In the genomic region with DNA sequence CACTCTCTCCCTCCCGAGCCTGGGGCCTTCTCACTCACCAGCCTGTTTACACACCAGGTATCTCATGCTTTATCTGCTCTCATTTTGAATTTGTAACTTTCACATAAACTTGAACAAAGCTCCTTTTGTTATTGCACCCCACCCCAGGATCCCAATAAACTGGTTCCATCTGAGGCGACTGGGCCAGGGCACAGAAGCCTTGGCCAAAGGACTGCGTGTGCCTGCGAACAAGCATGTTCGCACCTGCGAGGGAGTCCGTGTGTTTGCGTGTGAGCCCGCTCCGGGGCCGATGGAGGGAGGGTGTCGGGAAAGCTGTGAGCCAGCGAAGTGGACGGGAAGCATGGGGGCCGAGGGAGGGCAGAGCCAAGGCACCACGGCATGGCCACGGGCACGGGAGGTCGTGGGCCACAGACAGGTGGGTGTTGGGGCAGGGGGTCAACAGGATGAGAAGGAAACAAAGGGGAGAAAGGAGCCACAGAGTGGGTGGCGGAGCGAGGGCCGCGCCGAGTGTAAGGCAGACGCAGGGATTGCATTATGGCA, we compare ENCODE assay signal across 20 cellular contexts.
DNase-seq lines count a peak whose midpoint lies in the region; ATAC-seq, FAIRE-seq and TF ChIP-seq lines count a peak whose summit lies in the region.
"Had no signal": no experiment of that assay in that cellular context is flagged by ENCODE, and none has a peak within 500 bp of the region (broad histone marks: within the 10 kb centered on the region; RNA-seq: fewer than 3 reads in every experiment).

No MANE protein-coding gene starts in this region.

- no peaks in the 10 kb centered on the region for H3K9me3 ChIP-seq in CD4-positive, CD25-positive, alpha-beta regulatory T cell (ENCODE audit: control insufficient read depth in 2 of 2, low read length in 2 of 2)
- no peaks in the 10 kb centered on the region for H3K9me3 ChIP-seq in stomach
- H3K9me3 ChIP-seq in effector memory CD4-positive, alpha-beta T cell (ENCODE audit: control insufficient read depth, low read length) = no peaks in the 10 kb centered on the region
- H3K9me3 ChIP-seq: Peyer's patch, SK-N-SH had no signal

- TF ChIP-seq POLR2A in stomach (IDR thresholded peaks at IDR 0.05) = no peak

- FAIRE-seq in frontal cortex (lab: Jason Lieb, UNC) = no peak

- no peak overlapping the region for H3K27ac Mint-ChIP-seq in CD4-positive, CD25-positive, alpha-beta regulatory T cell
- no peak overlapping the region for H3K27ac Mint-ChIP-seq in IgD-negative memory B cell
- peak overlapping the region in 2 of 6 donors; percentile 3 to 28 for H3K27ac Mint-ChIP-seq in immature natural killer cell

- DNase-seq in CD4-positive, CD25-positive, alpha-beta regulatory T cell = no peak
- DNase-seq in immature natural killer cell (no peak), stomach (no peak), pons (ENCODE audit: low spot score) (no peak), frontal cortex (ENCODE audit: low spot score in 2 of 2) (no peak)
- DNase-seq in effector memory CD4-positive, alpha-beta T cell = no peak
- DNase-seq: ACHN; AML-193; CD4-positive, alpha-beta memory T cell; DMS79; KG1; NCI-H1048; NCI-H146; NCI-H2081; NCI-H510A; Peyer's patch; SHP77 had no signal

- peaks cover 13% of the 10 kb centered on the region for H3K4me1 ChIP-seq in CD4-positive, CD25-positive, alpha-beta regulatory T cell (ENCODE audit: control insufficient read depth, insufficient read depth, low read length, poor library complexity, severe bottlenecking)
- H3K4me1 ChIP-seq in stomach = peaks cover 22 to 62% (median 46%) of the 10 kb centered on the region in 4 donors
- peaks cover 8% of the 10 kb centered on the region for H3K4me1 ChIP-seq in effector memory CD4-positive, alpha-beta T cell (ENCODE audit: control insufficient read depth, insufficient read depth, low read length, poor library complexity, severe bottlenecking)

- no peaks in the 10 kb centered on the region for H3K36me3 ChIP-seq in CD4-positive, CD25-positive, alpha-beta regulatory T cell (ENCODE audit: control insufficient read depth, insufficient read depth, low read length)
- H3K36me3 ChIP-seq in stomach = peaks cover 0 to 12% (median 0%) of the 10 kb centered on the region in 4 donors
- H3K36me3 ChIP-seq in effector memory CD4-positive, alpha-beta T cell (ENCODE audit: control insufficient read depth, insufficient read depth, low read length) = no peaks in the 10 kb centered on the region

- H3K4me3 ChIP-seq in CD4-positive, CD25-positive, alpha-beta regulatory T cell (ENCODE audit: low read depth, low read length) = no peak overlapping the region
- no peak overlapping the region for H3K4me3 ChIP-seq in stomach
- no peak overlapping the region for H3K4me3 ChIP-seq in effector memory CD4-positive, alpha-beta T cell (ENCODE audit: insufficient read depth, low read depth, low read length, poor library complexity, severe bottlenecking)
- H3K4me3 ChIP-seq: Peyer's patch had no signal

- H3K9me3 Mint-ChIP-seq in CD4-positive, CD25-positive, alpha-beta regulatory T cell = no peaks in the 10 kb centered on the region
- no peaks in the 10 kb centered on the region for H3K9me3 Mint-ChIP-seq in IgD-negative memory B cell
- H3K9me3 Mint-ChIP-seq in immature natural killer cell = no peaks in the 10 kb centered on the region
- H3K9me3 Mint-ChIP-seq: CD4-positive, alpha-beta memory T cell had no signal

- intact Hi-C loops in stomach (cut with DNase I; ENCODE audit: low total_unique reads) = no loop called here

- H3K4me1 Mint-ChIP-seq in CD4-positive, CD25-positive, alpha-beta regulatory T cell = peaks cover under 1 to 24% (median 11%) of the 10 kb centered on the region in 4 donors
- H3K4me1 Mint-ChIP-seq in IgD-negative memory B cell (peaks cover 9 to 10% (median 10%) of the 10 kb centered on the region in 3 donors), immature natural killer cell (peaks cover 10 to 13% of the 10 kb centered on the region in 2 donors)

- no peak for TF ChIP-seq CTCF in stomach (IDR thresholded peaks at IDR 0.05)

- no peaks in the 10 kb centered on the region for H3K36me3 Mint-ChIP-seq in CD4-positive, CD25-positive, alpha-beta regulatory T cell
- peaks cover 2% of the 10 kb centered on the region for H3K36me3 Mint-ChIP-seq in IgD-negative memory B cell
- no peaks in the 10 kb centered on the region for H3K36me3 Mint-ChIP-seq in immature natural killer cell

- peaks cover 4% of the 10 kb centered on the region for H3K27me3 Mint-ChIP-seq in CD4-positive, CD25-positive, alpha-beta regulatory T cell
- H3K27me3 Mint-ChIP-seq in IgD-negative memory B cell (peaks cover 6% of the 10 kb centered on the region), immature natural killer cell (ENCODE audit: low read depth in 3 of 3) (peaks cover 2 to 15% (median 8%) of the 10 kb centered on the region in 3 donors)

- peak overlapping the region in 3 of 4 donors; percentile 42 to 79 (median 73) for H3K4me3 Mint-ChIP-seq in CD4-positive, CD25-positive, alpha-beta regulatory T cell
- peak overlapping the region in 3 of 4 donors; percentile 6 to 25 (median 22) for H3K4me3 Mint-ChIP-seq in IgD-negative memory B cell
- H3K4me3 Mint-ChIP-seq in immature natural killer cell = peak overlapping the region in 4 of 5 donors; percentile 5 to 68 (median 37)

- WGBS in stomach, 5 donors = 53 to 70% (median 66%) methylated on average over 25 of the region's 25 CpGs

- no peak for ATAC-seq in CD4-positive, CD25-positive, alpha-beta regulatory T cell (ENCODE audit: low read depth in 2 of 2)
- ATAC-seq: HCT116 had no signal

- TF ChIP-seq EP300 in stomach (IDR thresholded peaks at IDR 0.05) = no peak

- H3K27me3 ChIP-seq in CD4-positive, CD25-positive, alpha-beta regulatory T cell (ENCODE audit: control insufficient read depth, insufficient read depth, low read length) = no peaks in the 10 kb centered on the region
- H3K27me3 ChIP-seq in stomach = peaks cover 0 to 4% (median 0%) of the 10 kb centered on the region in 3 donors
- H3K27me3 ChIP-seq in effector memory CD4-positive, alpha-beta T cell (replicated peaks; ENCODE audit: control insufficient read depth, insufficient read depth, low read length, poor library complexity, severe bottlenecking) = no peaks in the 10 kb centered on the region
- H3K27me3 ChIP-seq: Peyer's patch had no signal

- H3K27ac ChIP-seq in CD4-positive, CD25-positive, alpha-beta regulatory T cell (ENCODE audit: insufficient read depth, low read length, poor library complexity, severe bottlenecking) = no peak overlapping the region
- peak overlapping the region; percentile 10 to 95 (median 42) for H3K27ac ChIP-seq in stomach
- no peak overlapping the region for H3K27ac ChIP-seq in effector memory CD4-positive, alpha-beta T cell (ENCODE audit: insufficient read depth, low read length, poor library complexity, severe bottlenecking)
- H3K27ac ChIP-seq: Peyer's patch had no signal

Comparison
In these comparisons a context has a peak if more than half of its experiments do, and no peak if none do; other contexts are left out.
1. H3K27ac ChIP-seq: peak in stomach (5 of 5); none in CD4-positive, CD25-positive, alpha-beta regulatory T cell (single experiment) and effector memory CD4-positive, alpha-beta T cell (single experiment).
2. H3K4me3 Mint-ChIP-seq: peak in every context shown above with its lines; median percentile 73 in CD4-positive, CD25-positive, alpha-beta regulatory T cell; 37 in immature natural killer cell; 22 in IgD-negative memory B cell.